ENCODE assay signal across 9 cellular contexts in the genomic region with DNA sequence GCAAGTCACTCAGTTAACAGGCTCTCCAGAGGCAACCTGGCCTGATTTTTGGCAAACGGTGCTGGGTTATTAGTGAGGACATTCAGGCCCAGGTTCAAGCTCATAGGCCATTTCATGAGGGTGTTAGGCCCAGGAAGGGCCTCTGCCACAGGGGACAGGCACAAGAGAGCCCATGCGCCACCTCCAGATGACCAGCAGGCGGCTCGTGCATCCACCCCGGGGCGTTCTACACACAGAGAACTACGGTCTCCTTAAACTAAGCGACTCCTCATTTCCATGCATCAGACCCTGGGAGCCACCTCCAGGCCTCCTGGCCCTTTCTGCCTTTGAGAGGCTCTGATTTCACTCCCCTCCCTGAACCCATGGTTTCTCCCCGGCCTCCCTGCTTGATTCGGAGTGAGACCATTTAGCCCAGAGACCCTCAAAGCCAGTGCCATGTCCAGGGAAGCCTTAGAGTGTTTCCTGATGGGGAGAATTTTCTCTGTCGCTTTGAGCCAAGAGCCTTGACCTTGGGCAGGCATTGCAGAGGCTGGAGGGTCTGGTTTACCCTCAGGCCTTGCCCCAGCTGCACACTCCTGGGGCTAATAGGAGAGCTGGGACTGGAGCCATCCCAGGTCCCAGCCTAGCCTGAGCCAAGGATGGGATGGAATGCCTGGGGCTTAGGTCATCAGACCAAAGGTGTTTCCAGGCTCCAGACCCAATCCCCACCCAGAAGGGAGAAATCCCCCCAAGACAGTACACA.
A peak's percentile ranks its signal among the peaks of the same experiment; 100 is the strongest.
DNase-seq lines count a peak whose midpoint lies in the region; ATAC-seq and TF ChIP-seq lines count a peak whose summit lies in the region.
"Had no signal": no experiment of that assay in that cellular context is flagged by ENCODE, and none has a peak within 500 bp of the region (broad histone marks: within the 10 kb centered on the region; RNA-seq: fewer than 3 reads in every experiment).

No MANE protein-coding gene starts in this region.

- no peaks in the 10 kb centered on the region for H4K20me1 ChIP-seq in osteoblast (ENCODE audit: insufficient read depth, low read length)

- no peaks in the 10 kb centered on the region for H3K4me1 ChIP-seq in osteoblast (ENCODE audit: insufficient read depth, low read length)
- H3K4me1 ChIP-seq in gastroesophageal sphincter, result no peaks in the 10 kb centered on the region

- TF ChIP-seq CTCF in astrocyte of the spinal cord (IDR thresholded peaks at IDR 0.05; ENCODE audit: low read depth, low read length) (peak; percentile 8), osteoblast (IDR thresholded peaks at IDR 0.05; ENCODE audit: extremely low read depth, low read depth, low read length) (peak; percentile 24), gastroesophageal sphincter (IDR thresholded peaks at IDR 0.05) (no peak)

- DNase-seq in ELF-1 (ENCODE audit: low read depth, low spot score) (peak; percentile 76), HK-2 (ENCODE audit: unreplicated experiment) (peak; percentile 43), astrocyte of the spinal cord (ENCODE audit: low read depth, low spot score) (no peak), osteoblast (ENCODE audit: insufficient read length, low spot score, missing footprints) (no peak), NCI-H510A treated with DMSO at 0.1 percent for 48 hours (lab: John Stamatoyannopoulos, UW) (no peak)
- no peak for DNase-seq in activated CD8-positive, alpha-beta memory T cell treated with anti-CD3 and anti-CD28 coated beads, Interleukin-2, amount 50 U/mL, for 48 hours
- DNase-seq: activated T-cell treated with anti-CD3 and anti-CD28 coated beads, Interleukin-2, amount 50 U/mL, for 72 hours had no signal

- 50 to 57% methylated on average over 2 to 8 of the region's 11 CpGs for WGBS in gastroesophageal sphincter (ENCODE audit: low coverage in 1 of 2), 2 donors

- no peak for ATAC-seq in gastroesophageal sphincter
- ATAC-seq in GM18520 (IDR thresholded peaks at IDR 0.05; ENCODE audit: unreplicated experiment), result no peak
- ATAC-seq: activated T-cell treated with anti-CD3 and anti-CD28 coated beads, Interleukin-2, amount 50 U/mL, for 72 hours had no signal

- H2AFZ ChIP-seq in osteoblast (ENCODE audit: low read length), result no peak overlapping the region

- no peak overlapping the region for H3K4me2 ChIP-seq in osteoblast (ENCODE audit: insufficient read depth, low read length)

- in situ Hi-C loops in astrocyte of the spinal cord (cut with HindIII; ENCODE audit: low sequenced_read_pairs), result no loop called here

- H3K27ac ChIP-seq in osteoblast (ENCODE audit: low read depth, low read length) (no peak overlapping the region), gastroesophageal sphincter (no peak overlapping the region)

- H3K36me3 ChIP-seq in osteoblast (ENCODE audit: insufficient read depth, low read length) (no peaks in the 10 kb centered on the region), gastroesophageal sphincter (no peaks in the 10 kb centered on the region)

- no peak for TF ChIP-seq EP300 in gastroesophageal sphincter (IDR thresholded peaks at IDR 0.05)

- H3K27me3 ChIP-seq in osteoblast (ENCODE audit: insufficient read depth, low read length), result no peaks in the 10 kb centered on the region
- H3K27me3 ChIP-seq in gastroesophageal sphincter, result peaks cover 6% of the 10 kb centered on the region

- TF ChIP-seq POLR2A in gastroesophageal sphincter (IDR thresholded peaks at IDR 0.05), result no peak

- H3K9me3 ChIP-seq in osteoblast (ENCODE audit: low read depth, low read length) (no peaks in the 10 kb centered on the region), gastroesophageal sphincter (no peaks in the 10 kb centered on the region)

- H3K4me3 ChIP-seq in astrocyte of the spinal cord (ENCODE audit: low read depth, low read length), result no peak overlapping the region
- H3K4me3 ChIP-seq in osteoblast (ENCODE audit: insufficient read depth, low read length), result no peak overlapping the region
- H3K4me3 ChIP-seq in gastroesophageal sphincter, result no peak overlapping the region

- H3K79me2 ChIP-seq in osteoblast (ENCODE audit: insufficient read depth, low read length), result no peaks in the 10 kb centered on the region

Comparison
In these comparisons a context has a peak if more than half of its experiments do, and no peak if none do; other contexts are left out.
1. DNase-seq: peak in ELF-1 (single experiment) and HK-2 (single experiment); none in astrocyte of the spinal cord (single experiment), osteoblast (single experiment), activated CD8-positive, alpha-beta memory T cell treated with anti-CD3 and anti-CD28 coated beads, Interleukin-2, amount 50 U/mL, for 48 hours (single experiment) and NCI-H510A treated with DMSO at 0.1 percent for 48 hours (single experiment).
2. CTCF ChIP-seq: peak in astrocyte of the spinal cord (single experiment) and osteoblast (single experiment); none in gastroesophageal sphincter (0 of 4).